ENCODE assay signal across 8 cellular contexts in the genomic region with DNA sequence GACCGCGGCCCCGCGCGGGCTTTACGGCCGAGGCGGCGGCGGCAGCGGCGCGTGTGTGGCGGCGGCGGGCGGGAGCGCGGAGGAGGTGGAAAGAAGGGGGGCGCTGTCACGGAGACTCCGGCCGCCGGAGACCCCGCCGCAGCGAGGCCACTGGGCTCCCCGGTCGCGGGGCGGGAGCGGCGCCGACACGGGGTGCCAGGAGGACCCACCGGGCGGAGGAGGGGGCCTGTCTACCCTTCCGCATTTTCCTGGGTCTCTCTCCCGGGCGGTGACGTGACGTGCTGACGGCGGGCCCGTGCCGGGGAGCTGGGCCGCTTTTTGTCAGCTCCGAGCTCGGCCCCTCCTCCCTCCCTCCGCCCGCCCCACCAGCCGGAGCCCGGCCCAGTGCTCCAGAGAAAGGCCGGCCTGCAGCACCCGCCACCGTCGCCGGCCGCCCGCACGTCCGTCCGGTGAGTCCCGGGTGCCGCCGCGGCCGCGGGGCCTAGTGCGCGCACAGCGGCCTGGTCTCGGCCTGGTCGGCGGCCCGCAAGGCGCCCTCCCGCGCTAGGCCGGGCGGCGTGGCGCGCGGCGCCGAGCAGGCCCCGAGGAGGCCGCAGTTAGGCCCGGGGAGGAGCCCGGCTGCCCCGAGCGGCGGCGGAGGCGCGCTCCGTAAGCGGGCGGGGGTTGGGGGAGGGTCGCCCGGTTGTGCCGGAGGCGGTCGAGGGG. TPM values are rescaled to one million over a fixed set of nuclear protein-coding genes. Genes with fewer than 3 reads are reported as not detected.
A peak's percentile ranks its signal among the peaks of the same experiment; 100 is the strongest.
DNase-seq lines count a peak whose midpoint lies in the region; ATAC-seq and TF ChIP-seq lines count a peak whose summit lies in the region.

A gene (plus strand): TSS at position 384 of the 705 bp plus-strand sequence. CDS start 23,014 bp downstream, outside the sequence.

- peak; percentile 41 for ATAC-seq in CD8-positive, alpha-beta T cell
- ATAC-seq in GM19438 (IDR thresholded peaks at IDR 0.05; ENCODE audit: low read depth, unreplicated experiment), result peak; percentile 39
- ATAC-seq in HG03521 (IDR thresholded peaks at IDR 0.05; ENCODE audit: unreplicated experiment), result peak; percentile 41
- ATAC-seq in T-helper 17 cell, result peak; percentile 47
- ATAC-seq in sciatic nerve, result peak; percentile 65

- H3K27ac ChIP-seq in CD8-positive, alpha-beta T cell (ENCODE audit: low read depth, low read length), result peak within 1 kb of the TSS; percentile 88
- H3K27ac ChIP-seq in ascending aorta, result peak within 1 kb of the TSS; percentile 99 to 100

- H3K4me1 ChIP-seq in CD8-positive, alpha-beta T cell (ENCODE audit: insufficient read depth, low read length), result peaks cover 35% of the 10 kb centered on the region
- H3K4me1 ChIP-seq in ascending aorta, result peaks cover 3 to 48% of the 10 kb centered on the region in 2 donors

- POLR2A ChIA-PET in CD8-positive, alpha-beta T cell (lab: Charles Lee), result interaction anchor here (0.6 to 1.6 kb wide), 6 partner anchors 37 to 486 kb away, joined by 3 to 5 read pairs (median 3); a partner anchor contains a TSS

- TF ChIP-seq CTCF in CD8-positive, alpha-beta T cell (IDR thresholded peaks at IDR 0.05), result no peak
- peak in 1 of 3 experiments; percentile 12 for TF ChIP-seq CTCF in ascending aorta (IDR thresholded peaks at IDR 0.05)

- no peaks in the 10 kb centered on the region for H3K9me3 ChIP-seq in CD8-positive, alpha-beta T cell (ENCODE audit: low read length)
- H3K9me3 ChIP-seq in T-helper 17 cell (ENCODE audit: control insufficient read depth, low read length, poor library complexity, severe bottlenecking) (no peaks in the 10 kb centered on the region), ascending aorta (no peaks in the 10 kb centered on the region)

- CTCF ChIA-PET in CD8-positive, alpha-beta T cell (lab: Charles Lee), result no interaction called here

- H3K36me3 ChIP-seq in CD8-positive, alpha-beta T cell (ENCODE audit: insufficient read depth, low read length), result no peaks in the 10 kb centered on the region
- H3K36me3 ChIP-seq in ascending aorta, result peaks cover 0 to 4% of the 10 kb centered on the region in 2 donors

- H3K36me3 Mint-ChIP-seq in CD8-positive, alpha-beta T cell, result peaks cover 17% of the 10 kb centered on the region
- H3K36me3 Mint-ChIP-seq in T-helper 17 cell (ENCODE audit: low read depth), result peaks cover 3% of the 10 kb centered on the region

- peak within 1 kb of the TSS; percentile 93 for H3K27ac Mint-ChIP-seq in CD8-positive, alpha-beta T cell
- H3K27ac Mint-ChIP-seq in T-helper 17 cell, result peak within 1 kb of the TSS; percentile 94

- H3K9me3 Mint-ChIP-seq in CD8-positive, alpha-beta T cell, result no peaks in the 10 kb centered on the region

- peak within 1 kb of the TSS; percentile 66 for H3K4me3 ChIP-seq in CD8-positive, alpha-beta T cell (ENCODE audit: low read depth, low read length)
- H3K4me3 ChIP-seq in ascending aorta, result peak within 1 kb of the TSS; percentile 83 to 97

- H3K27me3 ChIP-seq in CD8-positive, alpha-beta T cell (ENCODE audit: insufficient read depth, low read length), result no peaks in the 10 kb centered on the region
- H3K27me3 ChIP-seq in ascending aorta, result no peaks in the 10 kb centered on the region

- DNase-seq in CD8-positive, alpha-beta T cell, result peak; percentile 31 to 88 (median 57)
- DNase-seq in T-helper 17 cell, result peak; percentile 31 to 54 (median 47)
- DNase-seq in ascending aorta (ENCODE audit: low spot score in 2 of 2), result peak in 1 of 2 donors; percentile 85
- peak; percentile 33 to 67 for DNase-seq in hippocampal formation (lab: John Stamatoyannopoulos, UW)
- DNase-seq in sciatic nerve (ENCODE audit: low spot score), result peak; percentile 85
- DNase-seq in NCI-H2107 (lab: John Stamatoyannopoulos, UW), result no peak

- no peaks in the 10 kb centered on the region for H3K27me3 Mint-ChIP-seq in CD8-positive, alpha-beta T cell (ENCODE audit: low read depth)
- no peaks in the 10 kb centered on the region for H3K27me3 Mint-ChIP-seq in T-helper 17 cell

- peak within 1 kb of the TSS; percentile 83 for H3K4me3 Mint-ChIP-seq in CD8-positive, alpha-beta T cell
- H3K4me3 Mint-ChIP-seq in T-helper 17 cell, result peak within 1 kb of the TSS; percentile 90

- intact Hi-C loops in CD8-positive, alpha-beta T cell (cut with DNase I, micrococcal nuclease), result loop anchor here (1.0 to 5.0 kb wide), 11 partner anchors 43 to 482 kb away; a partner anchor contains a TSS
- intact Hi-C loops in ascending aorta (cut with DNase I), result loop anchor here (1.0 to 5.0 kb wide), 4 partner anchors 53 to 241 kb away; a partner anchor contains a TSS
- intact Hi-C loops in sciatic nerve (cut with DNase I), result loop anchor here (10.0 kb wide), 1 partner anchor 95 kb away; a partner anchor contains a TSS

- H3K4me1 Mint-ChIP-seq in CD8-positive, alpha-beta T cell (ENCODE audit: low read depth), result peaks cover 60% of the 10 kb centered on the region
- H3K4me1 Mint-ChIP-seq in T-helper 17 cell, result peaks cover 33% of the 10 kb centered on the region

RNA-seq across cellular contexts. Expression of the gene that starts here (rescaled TPM):
- total RNA-seq in CD8-positive, alpha-beta T cell, result 10 to 100 TPM; 54.5 to 55.8 TPM
- 10 to 100 TPM; 50.8 to 55.8 TPM for total RNA-seq in T-helper 17 cell
- total RNA-seq in ascending aorta, result 23.4 TPM
- 75.1 TPM for total RNA-seq in sciatic nerve
